In the genomic region with DNA sequence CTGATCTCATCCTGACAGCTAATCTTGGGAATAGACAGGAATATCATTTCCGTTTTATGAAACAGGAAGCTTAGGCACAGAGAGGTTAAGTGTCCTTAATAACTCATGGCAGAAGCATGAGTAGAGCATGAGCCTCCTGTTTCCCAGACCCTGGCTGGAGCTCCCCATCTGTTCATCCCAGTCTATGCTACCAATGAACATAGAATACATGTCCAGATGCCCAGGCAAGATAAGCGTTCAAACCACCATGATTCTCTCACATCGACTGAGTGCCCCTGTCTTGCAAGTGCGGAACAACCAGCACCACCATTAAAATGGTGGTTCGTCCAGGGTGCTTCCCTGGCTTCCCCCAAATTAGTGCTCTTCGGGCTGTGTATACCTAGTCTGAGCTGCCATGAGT, we compare ENCODE assay signal across 20 cellular contexts.
"Had no signal": no experiment of that assay in that cellular context is flagged by ENCODE, and none has a peak within 500 bp of the region (broad histone marks: within the 10 kb centered on the region; RNA-seq: fewer than 3 reads in every experiment).

No MANE protein-coding gene starts in this region.

- H3K9ac ChIP-seq: KMS-11, SK-N-SH had no signal

- H3K27ac ChIP-seq: cardiac muscle cell, KMS-11 had no signal

- H3K27me3 Mint-ChIP-seq: activated naive CD8-positive, alpha-beta T cell had no signal

- H3K4me3 ChIP-seq: cardiac muscle cell, MG63 had no signal

- H3K36me3 ChIP-seq: cardiac muscle cell, MG63 had no signal

- H3K36me3 Mint-ChIP-seq: brain had no signal

- H3K9me3 Mint-ChIP-seq: activated naive CD4-positive, alpha-beta T cell treated with anti-CD3 and anti-CD28 coated beads for 36 hours; activated T-cell treated with anti-CD3 and anti-CD28 coated beads, Interleukin-2, amount 50 U/mL, for 4 hours had no signal

- H3K4me3 Mint-ChIP-seq: activated naive CD4-positive, alpha-beta T cell treated with anti-CD3 and anti-CD28 coated beads for 36 hours; activated naive CD8-positive, alpha-beta T cell; activated T-cell treated with anti-CD3 and anti-CD28 coated beads, Interleukin-2, amount 50 U/mL, for 4 hours; brain had no signal

- DNase-seq: activated CD4-positive, alpha-beta T cell treated with anti-CD3 and anti-CD28 coated beads for 4 hours; activated effector memory CD4-positive, alpha-beta T cell treated with anti-CD3 and anti-CD28 coated beads, Interleukin-2, amount 50 U/mL, for 16 hours; activated naive CD4-positive, alpha-beta T cell treated with anti-CD3 and anti-CD28 coated beads for 36 hours; activated T-cell treated with anti-CD3 and anti-CD28 coated beads, Interleukin-2, amount 50 U/mL, for 4 hours; amygdala; MG63; MV-4-11; NCI-H1092 treated with DMSO at 0.1 percent for 48 hours; NCI-H1417 treated with DMSO at 0.1 percent for 48 hours; NCI-H187; NCI-H2081; NCI-H2227 treated with DMSO at 0.1 percent for 48 hours; SIG-M5; SK-N-SH; T-helper 1 cell had no signal

- H3K27me3 ChIP-seq: cardiac muscle cell, MG63 had no signal

- H3K27ac Mint-ChIP-seq: activated naive CD4-positive, alpha-beta T cell treated with anti-CD3 and anti-CD28 coated beads for 36 hours; activated naive CD8-positive, alpha-beta T cell had no signal

- H3K9me3 ChIP-seq: MG63, SK-N-SH had no signal

- ATAC-seq: activated CD4-positive, CD25-positive, alpha-beta regulatory T cell treated with anti-CD3 and anti-CD28 coated beads, Interleukin-2, amount 50 U/mL, for 24 hours; activated T-cell treated with anti-CD3 and anti-CD28 coated beads, Interleukin-2, amount 50 U/mL, for 4 hours had no signal
